In the genomic region with DNA sequence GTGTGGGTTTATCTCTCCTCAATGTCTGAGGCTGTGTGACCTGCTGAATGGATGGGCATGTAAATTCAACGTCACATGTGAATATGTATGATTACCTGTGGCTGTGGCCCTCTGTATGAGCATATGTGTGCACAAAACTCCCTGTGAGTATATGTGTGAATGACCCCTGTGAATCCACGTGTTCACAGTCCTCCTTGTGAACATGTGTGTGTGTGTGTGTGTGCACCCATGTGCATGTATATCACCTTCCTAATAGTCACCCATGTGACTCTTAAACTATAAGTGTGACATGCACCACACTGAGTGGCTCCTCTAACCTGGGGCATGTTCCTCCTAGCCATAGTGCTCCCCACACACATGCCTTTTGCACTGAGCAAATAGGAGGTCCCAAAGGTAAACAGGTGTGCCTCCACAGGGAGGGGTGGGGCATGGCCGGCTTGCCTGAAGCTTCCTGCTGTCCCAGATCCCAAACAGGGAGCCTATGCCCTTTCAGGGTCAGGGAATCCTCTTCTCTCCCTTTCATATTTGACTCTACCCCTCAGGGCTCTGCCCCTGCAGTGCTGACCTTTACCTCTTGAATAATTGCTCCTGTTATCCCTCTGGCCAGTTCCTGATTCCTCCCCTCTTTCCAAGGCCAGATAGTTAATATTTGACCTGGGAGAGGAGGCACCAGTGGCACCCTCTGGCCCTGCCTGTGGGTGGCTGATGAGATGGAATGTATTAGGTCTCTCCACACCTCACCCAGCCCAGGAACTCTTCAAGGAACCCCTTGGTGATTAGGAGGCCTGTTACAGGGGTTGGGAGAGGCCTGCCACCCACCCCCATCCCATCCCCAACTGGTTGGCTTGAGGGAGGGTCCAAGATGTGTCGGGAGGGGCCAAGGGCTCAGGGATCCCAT, we compare ENCODE assay signal across 1 cellular context.
TF ChIP-seq lines count a peak whose summit lies in the region.

No MANE protein-coding gene starts in this region.

TF ChIP-seq in HepG2, 621 proteins besides CTCF, POLR2A, EP300 and RAD21 (continued from another document and continues in another):
- TF ChIP-seq ZKSCAN8 (CRISPR knock-in tag; IDR thresholded peaks at IDR 0.05; ENCODE audit: borderline replicate concordance) = peak; percentile 93; the same call in 1 of the 2 replicates
- TF ChIP-seq E2F1 (CRISPR knock-in tag; IDR thresholded peaks at IDR 0.05) = no peak
- TF ChIP-seq ZNF234 (CRISPR knock-in tag; conservative IDR thresholded peaks at IDR 0.05) = no peak
- TF ChIP-seq MED8 (CRISPR knock-in tag; IDR thresholded peaks at IDR 0.05; ENCODE audit: insufficient replicate concordance) = peak; percentile 73
- TF ChIP-seq BORCS8-MEF2B (CRISPR knock-in tag; IDR thresholded peaks at IDR 0.05) = no peak
- TF ChIP-seq TBX3 (IDR thresholded peaks at IDR 0.05; ENCODE audit: borderline replicate concordance) = no peak
- peak; percentile 98 for TF ChIP-seq HNF1B (CRISPR knock-in tag; IDR thresholded peaks at IDR 0.05)
- TF ChIP-seq MIER2 (CRISPR knock-in tag; IDR thresholded peaks at IDR 0.05) = peak; percentile 70
- peak; percentile 85 for TF ChIP-seq NR2C2 (CRISPR knock-in tag; IDR thresholded peaks at IDR 0.05; ENCODE audit: borderline replicate concordance)
- TF ChIP-seq ASH2L (IDR thresholded peaks at IDR 0.05; ENCODE audit: insufficient read length, low read depth, low read length) = peak; percentile 68
- TF ChIP-seq ZSCAN9 (CRISPR knock-in tag; IDR thresholded peaks at IDR 0.05; ENCODE audit: borderline replicate concordance) = peak; percentile 62; the same call in 1 of the 2 replicates
- peak; percentile 50; the same call in 1 of the 2 replicates for TF ChIP-seq ZNF747 (CRISPR knock-in tag; IDR thresholded peaks at IDR 0.05; ENCODE audit: borderline replicate concordance)
- no peak; the same call in 1 of the 2 replicates for TF ChIP-seq HBP1 (CRISPR knock-in tag; IDR thresholded peaks at IDR 0.05; ENCODE audit: low read depth)
- TF ChIP-seq CENPBD1 (CRISPR knock-in tag; IDR thresholded peaks at IDR 0.05; ENCODE audit: borderline replicate concordance, low read depth) = no peak
- no peak for TF ChIP-seq MTERF4 (CRISPR knock-in tag; IDR thresholded peaks at IDR 0.05)
- TF ChIP-seq POLR2G (IDR thresholded peaks at IDR 0.05; ENCODE audit: low read depth, low read length) = peak; percentile 63
- peak; percentile 67; the same call in 1 of the 2 replicates for TF ChIP-seq ZXDC (CRISPR knock-in tag; IDR thresholded peaks at IDR 0.05)
- TF ChIP-seq SIX4 (CRISPR knock-in tag; IDR thresholded peaks at IDR 0.05) = peak; percentile 47; the same call in 1 of the 2 replicates
- peak; percentile 42; the same call in 1 of the 2 replicates for TF ChIP-seq ZBTB21 (CRISPR knock-in tag; IDR thresholded peaks at IDR 0.05)
- TF ChIP-seq ZMAT3 (CRISPR knock-in tag; conservative IDR thresholded peaks at IDR 0.05) = peak; percentile 74
- 0 out of 2 replicates have a peak, but pooled peaks have one; percentile 51 for TF ChIP-seq ZNF780A (CRISPR knock-in tag; IDR thresholded peaks at IDR 0.05)
- TF ChIP-seq POGK (CRISPR knock-in tag; conservative IDR thresholded peaks at IDR 0.05) = no peak
- TF ChIP-seq RAD51 (IDR thresholded peaks at IDR 0.05; ENCODE audit: borderline replicate concordance) = no peak
- TF ChIP-seq ZNF547 (CRISPR knock-in tag; IDR thresholded peaks at IDR 0.05) = no peak; the same call in 1 of the 2 replicates
- TF ChIP-seq, protein P1, sequence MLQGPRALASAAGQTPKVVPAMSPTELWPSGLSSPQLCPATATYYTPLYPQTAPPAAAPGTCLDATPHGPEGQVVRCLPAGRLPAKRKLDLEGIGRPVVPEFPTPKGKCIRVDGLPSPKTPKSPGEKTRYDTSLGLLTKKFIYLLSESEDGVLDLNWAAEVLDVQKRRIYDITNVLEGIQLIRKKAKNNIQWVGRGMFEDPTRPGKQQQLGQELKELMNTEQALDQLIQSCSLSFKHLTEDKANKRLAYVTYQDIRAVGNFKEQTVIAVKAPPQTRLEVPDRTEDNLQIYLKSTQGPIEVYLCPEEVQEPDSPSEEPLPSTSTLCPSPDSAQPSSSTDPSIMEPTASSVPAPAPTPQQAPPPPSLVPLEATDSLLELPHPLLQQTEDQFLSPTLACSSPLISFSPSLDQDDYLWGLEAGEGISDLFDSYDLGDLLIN (CRISPR knock-in tag; IDR thresholded peaks at IDR 0.05; ENCODE audit: borderline replicate concordance) = no peak
- no peak for TF ChIP-seq MXD1 (CRISPR knock-in tag; IDR thresholded peaks at IDR 0.05)
- no peak; the same call in 1 of the 2 replicates for TF ChIP-seq YEATS2 (CRISPR knock-in tag; IDR thresholded peaks at IDR 0.05; ENCODE audit: borderline replicate concordance)
- no peak for TF ChIP-seq ZNF562 (CRISPR knock-in tag; IDR thresholded peaks at IDR 0.05; ENCODE audit: borderline replicate concordance)
- no peak; the same call in 1 of the 2 replicates for TF ChIP-seq BRD4 (CRISPR knock-in tag; IDR thresholded peaks at IDR 0.05)
- peak; percentile 72; the same call in 1 of the 2 replicates for TF ChIP-seq REL (CRISPR knock-in tag; conservative IDR thresholded peaks at IDR 0.05)
- peak; percentile 99 for TF ChIP-seq ZBTB7B (CRISPR knock-in tag; IDR thresholded peaks at IDR 0.05)
- no peak; the same call in 1 of the 2 replicates for TF ChIP-seq ZNF670 (CRISPR knock-in tag; IDR thresholded peaks at IDR 0.05; ENCODE audit: borderline replicate concordance)
- no peak for TF ChIP-seq BHLHE40 (IDR thresholded peaks at IDR 0.05; ENCODE audit: low read length)
- no peak for TF ChIP-seq RBM39 (IDR thresholded peaks at IDR 0.05; ENCODE audit: low read depth, low read length, poor library complexity, severe bottlenecking)
- TF ChIP-seq CHD2 (IDR thresholded peaks at IDR 0.05; ENCODE audit: low read depth, low read length) = no peak
- TF ChIP-seq ZNF24 (IDR thresholded peaks at IDR 0.05) = no peak
- TF ChIP-seq, protein P2, sequence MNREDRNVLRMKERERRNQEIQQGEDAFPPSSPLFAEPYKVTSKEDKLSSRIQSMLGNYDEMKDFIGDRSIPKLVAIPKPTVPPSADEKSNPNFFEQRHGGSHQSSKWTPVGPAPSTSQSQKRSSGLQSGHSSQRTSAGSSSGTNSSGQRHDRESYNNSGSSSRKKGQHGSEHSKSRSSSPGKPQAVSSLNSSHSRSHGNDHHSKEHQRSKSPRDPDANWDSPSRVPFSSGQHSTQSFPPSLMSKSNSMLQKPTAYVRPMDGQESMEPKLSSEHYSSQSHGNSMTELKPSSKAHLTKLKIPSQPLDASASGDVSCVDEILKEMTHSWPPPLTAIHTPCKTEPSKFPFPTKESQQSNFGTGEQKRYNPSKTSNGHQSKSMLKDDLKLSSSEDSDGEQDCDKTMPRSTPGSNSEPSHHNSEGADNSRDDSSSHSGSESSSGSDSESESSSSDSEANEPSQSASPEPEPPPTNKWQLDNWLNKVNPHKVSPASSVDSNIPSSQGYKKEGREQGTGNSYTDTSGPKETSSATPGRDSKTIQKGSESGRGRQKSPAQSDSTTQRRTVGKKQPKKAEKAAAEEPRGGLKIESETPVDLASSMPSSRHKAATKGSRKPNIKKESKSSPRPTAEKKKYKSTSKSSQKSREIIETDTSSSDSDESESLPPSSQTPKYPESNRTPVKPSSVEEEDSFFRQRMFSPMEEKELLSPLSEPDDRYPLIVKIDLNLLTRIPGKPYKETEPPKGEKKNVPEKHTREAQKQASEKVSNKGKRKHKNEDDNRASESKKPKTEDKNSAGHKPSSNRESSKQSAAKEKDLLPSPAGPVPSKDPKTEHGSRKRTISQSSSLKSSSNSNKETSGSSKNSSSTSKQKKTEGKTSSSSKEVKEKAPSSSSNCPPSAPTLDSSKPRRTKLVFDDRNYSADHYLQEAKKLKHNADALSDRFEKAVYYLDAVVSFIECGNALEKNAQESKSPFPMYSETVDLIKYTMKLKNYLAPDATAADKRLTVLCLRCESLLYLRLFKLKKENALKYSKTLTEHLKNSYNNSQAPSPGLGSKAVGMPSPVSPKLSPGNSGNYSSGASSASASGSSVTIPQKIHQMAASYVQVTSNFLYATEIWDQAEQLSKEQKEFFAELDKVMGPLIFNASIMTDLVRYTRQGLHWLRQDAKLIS (CRISPR knock-in tag; IDR thresholded peaks at IDR 0.05) = no peak
- no peak for TF ChIP-seq ZBTB2 (CRISPR knock-in tag; IDR thresholded peaks at IDR 0.05; ENCODE audit: low read depth)
- no peak for TF ChIP-seq SCMH1 (CRISPR knock-in tag; IDR thresholded peaks at IDR 0.05; ENCODE audit: borderline replicate concordance)
